Comparison of ENCODE assay signal across 11 cellular contexts in genomic region chr1:206495493-206496046, GRCh38. TPM values are rescaled to one million over a fixed set of nuclear protein-coding genes. Genes with fewer than 3 reads are reported as not detected.
DNase-seq lines count a peak whose midpoint lies in the region; ATAC-seq and TF ChIP-seq lines count a peak whose summit lies in the region.
"Had no signal": no experiment of that assay in that cellular context is flagged by ENCODE, and none has a peak within 500 bp of the region (broad histone marks: within the 10 kb centered on the region; RNA-seq: fewer than 3 reads in every experiment).

No MANE protein-coding gene starts in this region.

- H3K4me3 ChIP-seq in choroid plexus epithelial cell (ENCODE audit: low read depth, low read length) (no peak overlapping the region), thoracic aorta (no peak overlapping the region)
- H3K4me3 ChIP-seq: sigmoid colon had no signal

- DNase-seq in NCI-H2107 treated with DMSO at 0.1 percent for 48 hours (lab: John Stamatoyannopoulos, UW; ENCODE audit: unreplicated experiment) (peak; percentile 68), NCI-H2107 (lab: John Stamatoyannopoulos, UW) (no peak), choroid plexus epithelial cell (ENCODE audit: low read depth) (peak; percentile 58), thoracic aorta (ENCODE audit: low spot score) (no peak), NCI-H187 treated with DMSO at 0.1 percent for 48 hours (lab: John Stamatoyannopoulos, UW) (no peak), GM19240 (ENCODE audit: insufficient read length, low spot score) (no peak)
- DNase-seq: activated CD8-positive, alpha-beta memory T cell treated with anti-CD3 and anti-CD28 coated beads, Interleukin-2, amount 50 U/mL, for 48 hours; sigmoid colon had no signal

- H3K27ac ChIP-seq in thoracic aorta = peak overlapping the region; percentile 35 to 63
- H3K27ac ChIP-seq: 22Rv1 had no signal

- no peaks in the 10 kb centered on the region for H3K9me3 ChIP-seq in thoracic aorta
- H3K9me3 ChIP-seq: sigmoid colon had no signal

- ATAC-seq in HG03354 (IDR thresholded peaks at IDR 0.05; ENCODE audit: poor library complexity, severe bottlenecking, unreplicated experiment) (peak; percentile 9), thoracic aorta (ENCODE audit: insufficient number of reproducible peaks, low FRiP score, low read depth) (no peak), GM19328 (IDR thresholded peaks at IDR 0.05; ENCODE audit: unreplicated experiment) (no peak)

- no peaks in the 10 kb centered on the region for H3K27me3 ChIP-seq in thoracic aorta (replicated peaks; ENCODE audit: insufficient read depth)
- H3K27me3 ChIP-seq: sigmoid colon had no signal

- peaks cover 4% of the 10 kb centered on the region for H3K36me3 ChIP-seq in thoracic aorta

- TF ChIP-seq CTCF in choroid plexus epithelial cell (conservative IDR thresholded peaks at IDR 0.05; ENCODE audit: low read depth, low read length) = no peak
- TF ChIP-seq CTCF in thoracic aorta (IDR thresholded peaks at IDR 0.05) = no peak

- peaks cover 17 to 38% of the 10 kb centered on the region in 2 donors for H3K4me1 ChIP-seq in thoracic aorta (ENCODE audit: control insufficient read depth in 1 of 2, low read depth in 2 of 2)

RNA-seq across cellular contexts. Expression of gene RASSF5, which starts 11.8 kb away (rescaled TPM):
- total RNA-seq in thoracic aorta = 10 to 100 TPM; 21.7 to 22.8 TPM

RNA-seq across cellular contexts. Expression of gene IKBKE, which starts 25.3 kb away (rescaled TPM):
- 10 to 100 TPM in 1 of 2 donors, 1 to 10 TPM in 1; 5.8 to 16.1 TPM for total RNA-seq in thoracic aorta

Comparison
In these comparisons a context has a peak if more than half of its experiments do, and no peak if none do; other contexts are left out.
1. DNase-seq: peak in NCI-H2107 treated with DMSO at 0.1 percent for 48 hours (single experiment) and choroid plexus epithelial cell (single experiment); none in NCI-H2107 (single experiment), thoracic aorta (single experiment), NCI-H187 treated with DMSO at 0.1 percent for 48 hours (single experiment) and GM19240 (single experiment).